In genomic region chr12:127670796-127671195, GRCh38 we compare ENCODE assay signal across 8 cellular contexts.
"Had no signal": no experiment of that assay in that cellular context is flagged by ENCODE, and none has a peak within 500 bp of the region (broad histone marks: within the 10 kb centered on the region; RNA-seq: fewer than 3 reads in every experiment).

No MANE protein-coding gene starts in this region.

- DNase-seq: GM23248, GOT3, H7, H9, HCEC 1CT, HFFc6 had no signal

- H3K9ac ChIP-seq: GM23248 had no signal

- H3K4me1 ChIP-seq: HAP-1 had no signal

- H3K9me3 ChIP-seq: HAP-1 had no signal

- H3K4me2 ChIP-seq: GM23338 had no signal

- H2AFZ ChIP-seq: GM23248, GM23338 had no signal

- H3K36me3 ChIP-seq: HAP-1 had no signal

- H3K27ac ChIP-seq: GM23248 had no signal

- H3K4me3 ChIP-seq: GM23248, GM23338, HAP-1 had no signal
